13 cellular contexts compared by ENCODE assay signal in the genomic region with DNA sequence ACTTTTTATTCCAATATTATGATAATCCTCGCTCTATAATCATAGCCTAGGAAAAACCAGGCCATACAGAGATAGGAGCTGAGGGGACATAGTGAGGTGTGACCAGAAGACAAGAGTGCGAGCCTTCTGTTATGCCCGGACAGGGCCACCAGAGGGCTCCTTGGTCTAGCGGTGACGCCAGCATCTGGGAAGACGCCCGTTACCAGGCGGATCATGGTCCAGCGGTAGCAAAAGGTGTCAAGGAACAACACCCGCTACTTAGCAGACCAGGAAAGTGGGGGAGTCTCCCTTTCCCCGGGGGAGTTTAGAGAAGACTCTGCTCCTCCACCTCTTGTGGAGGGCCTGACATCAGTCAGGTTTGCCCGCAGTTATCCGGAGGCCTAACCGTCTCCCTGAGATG. TPM values are rescaled to one million over a fixed set of nuclear protein-coding genes. Genes with fewer than 3 reads are reported as not detected.
DNase-seq lines count a peak whose midpoint lies in the region; ATAC-seq and TF ChIP-seq lines count a peak whose summit lies in the region.
"Not testable (repeated sequence)": the region's sequence is repeated elsewhere in the genome, so short reads cannot be mapped to it uniquely, and the experiment has no call there.
"Had no signal": no experiment of that assay in that cellular context is flagged by ENCODE, and none has a peak within 500 bp of the region (broad histone marks: within the 10 kb centered on the region; RNA-seq: fewer than 3 reads in every experiment).

No MANE protein-coding gene starts in this region.

- not testable (repeated sequence) for H3K27me3 ChIP-seq in CD4-positive, alpha-beta T cell (ENCODE audit: control insufficient read depth, insufficient read depth, low read length); Panc1 (ENCODE audit: control insufficient read depth, insufficient read depth, low read length); esophagus muscularis mucosa; lower lobe of right lung (ENCODE audit: low read depth)

- H3K9me3 Mint-ChIP-seq in CD4-positive, alpha-beta T cell, result not testable (repeated sequence)

- H3K4me3 Mint-ChIP-seq in CD4-positive, alpha-beta T cell, result not testable (repeated sequence)

- TF ChIP-seq EP300 in esophagus muscularis mucosa (IDR thresholded peaks at IDR 0.05), result not testable (repeated sequence)

- TF ChIP-seq CTCF in CD4-positive, alpha-beta T cell (IDR thresholded peaks at IDR 0.05), result peak; percentile 13
- TF ChIP-seq CTCF in Panc1 (IDR thresholded peaks at IDR 0.05), result peak; percentile 34
- TF ChIP-seq CTCF in esophagus muscularis mucosa (IDR thresholded peaks at IDR 0.05), result peak; percentile 24 to 49 (median 36)
- peak; percentile 28 for TF ChIP-seq CTCF in lower lobe of right lung (IDR thresholded peaks at IDR 0.05)

- not testable (repeated sequence) for BruUV-seq in Panc1 (replicated peaks; lab: Mats Ljungman, UMichigan)

- intact Hi-C loops in CD4-positive, alpha-beta T cell (cut with DNase I, micrococcal nuclease); Panc1 (cut with micrococcal nuclease; ENCODE audit: unreplicated experiment); esophagus muscularis mucosa (cut with DNase I); lower lobe of right lung (cut with DNase I): not testable (repeated sequence)

- not testable (repeated sequence) for TF ChIP-seq POLR2A in esophagus muscularis mucosa (IDR thresholded peaks at IDR 0.05; ENCODE audit: low read depth)

- CTCF ChIA-PET in CD4-positive, alpha-beta T cell (lab: Charles Lee), result interaction anchor here (0.8 kb wide), 1 partner anchor 21 kb away, joined by 4 read pairs; no protein-coding TSS in a partner anchor
- CTCF ChIA-PET in Panc1 (lab: Charles Lee), result not testable (repeated sequence)

- in situ Hi-C loops in Panc1 (cut with HindIII; ENCODE audit: low pct_unique_long_range_greater_than_20kb, low sequenced_read_pairs), result not testable (repeated sequence)

- not testable (repeated sequence) for H3K9me3 ChIP-seq in CD4-positive, alpha-beta T cell (ENCODE audit: control insufficient read depth, low read length); Panc1 (ENCODE audit: control insufficient read depth, insufficient read depth, low read depth, low read length); esophagus muscularis mucosa; lower lobe of right lung

- H3K4me3 ChIP-seq in Panc1 (ENCODE audit: low read depth in 2 of 2, low read length in 2 of 2); esophagus muscularis mucosa; lower lobe of right lung: not testable (repeated sequence)

- not testable (repeated sequence) for ATAC-seq in CD4-positive, alpha-beta T cell (ENCODE audit: poor library complexity); Panc1; lower lobe of right lung

- H3K36me3 ChIP-seq in Panc1 (ENCODE audit: control insufficient read depth, insufficient read depth, low read length), result not testable (repeated sequence)
- H3K36me3 ChIP-seq in esophagus muscularis mucosa, result peaks cover 78 to 98% (median 96%) of the 10 kb centered on the region in 4 donors
- H3K36me3 ChIP-seq in lower lobe of right lung, result peaks cover 95% of the 10 kb centered on the region

- not testable (repeated sequence) for DNase-seq in CD4-positive, alpha-beta T cell; Panc1 (ENCODE audit: low read depth, low spot score); esophagus muscularis mucosa (ENCODE audit: extremely low spot score); lower lobe of right lung
- peak; percentile 20 for DNase-seq in activated naive CD4-positive, alpha-beta T cell treated with Interleukin-2 at 50 U/mL for 16 hours
- peak; percentile 50 for DNase-seq in stimulated activated CD8-positive, alpha-beta memory T cell treated with anti-CD3 and anti-CD28 coated beads, Interleukin-4, amount 100 ng/mL, for 48 hours

- 72% methylated on average over 7 of the region's 14 CpGs for WGBS in esophagus muscularis mucosa

- not testable (repeated sequence) for H3K4me1 ChIP-seq in Panc1 (ENCODE audit: control insufficient read depth, insufficient read depth, low read length); lower lobe of right lung
- H3K4me1 ChIP-seq in esophagus muscularis mucosa, result peaks cover 0 to 11% (median 6%) of the 10 kb centered on the region in 4 donors

- H3K27ac Mint-ChIP-seq in CD4-positive, alpha-beta T cell, result not testable (repeated sequence)

- not testable (repeated sequence) for H3K27ac ChIP-seq in CD4-positive, alpha-beta T cell (ENCODE audit: low read depth, low read length); Panc1 (ENCODE audit: low read length); esophagus muscularis mucosa (replicated peaks in 1 of 4); lower lobe of right lung

- POLR2A ChIA-PET in CD4-positive, alpha-beta T cell (lab: Charles Lee); Panc1 (lab: Charles Lee): not testable (repeated sequence)

- H3K27me3 Mint-ChIP-seq in CD4-positive, alpha-beta T cell, result not testable (repeated sequence)

- H3K4me1 Mint-ChIP-seq in CD4-positive, alpha-beta T cell (ENCODE audit: low read depth), result not testable (repeated sequence)

- H3K36me3 Mint-ChIP-seq in CD4-positive, alpha-beta T cell (ENCODE audit: low read depth), result peaks cover 56% of the 10 kb centered on the region

RNA-seq across cellular contexts. Expression of a gene that starts 11.7 kb away (rescaled TPM):
- 10 to 100 TPM; 47.3 to 47.4 TPM for total RNA-seq in CD4-positive, alpha-beta T cell
- total RNA-seq in Panc1 (2021; ENCODE audit: unreplicated experiment) (83.3 TPM), esophagus muscularis mucosa (10 to 100 TPM; 42.8 to 71.9 (median 62.8) TPM), lower lobe of right lung (42.7 TPM)
- 96.0 TPM for polyA plus RNA-seq in Panc1 (2012; ENCODE audit: insufficient read length)

RNA-seq across cellular contexts. Expression of a gene that starts 15.6 kb away (rescaled TPM):
- total RNA-seq in CD4-positive, alpha-beta T cell, result 1 to 10 TPM; 2.2 to 2.4 TPM
- total RNA-seq in Panc1 (2021; ENCODE audit: unreplicated experiment), result 12.4 TPM
- 15.2 TPM for polyA plus RNA-seq in Panc1 (2012; ENCODE audit: insufficient read length)
- 10 to 100 TPM in 1 of 4 donors, 1 to 10 TPM in 3; 4.3 to 10.6 (median 7.5) TPM for total RNA-seq in esophagus muscularis mucosa
- total RNA-seq in lower lobe of right lung, result 6.0 TPM

RNA-seq across cellular contexts. Expression of a gene that starts 22.4 kb away (rescaled TPM):
- 100 to 1,000 TPM; 194 to 201 TPM for total RNA-seq in CD4-positive, alpha-beta T cell
- total RNA-seq in Panc1 (2021; ENCODE audit: unreplicated experiment) (143 TPM), esophagus muscularis mucosa (100 to 1,000 TPM; 382 to 470 (median 431) TPM), lower lobe of right lung (154 TPM)
- polyA plus RNA-seq in Panc1 (2012; ENCODE audit: insufficient read length), result 154 TPM

RNA-seq across cellular contexts. Expression of a gene that starts 24.3 kb away (rescaled TPM):
- not detected for total RNA-seq in CD4-positive, alpha-beta T cell
- not detected for total RNA-seq in Panc1 (2021; ENCODE audit: unreplicated experiment)
- not detected for polyA plus RNA-seq in Panc1 (2012; ENCODE audit: insufficient read length)
- not detected for total RNA-seq in esophagus muscularis mucosa
- not detected for total RNA-seq in lower lobe of right lung
- total RNA-seq: bronchial epithelial cell, dermis microvascular lymphatic vessel endothelial cell, esophagus mucosa, H7, mammary epithelial cell, prostate gland had no signal
- polyA plus RNA-seq: A549, mammary epithelial cell had no signal

RNA-seq across cellular contexts. Expression of a gene that starts 25.2 kb away (rescaled TPM):
- total RNA-seq in CD4-positive, alpha-beta T cell, result 10 to 100 TPM; 13.9 to 14.5 TPM
- total RNA-seq in Panc1 (2021; ENCODE audit: unreplicated experiment) (69.9 TPM), esophagus muscularis mucosa (10 to 100 TPM; 46.9 to 63.5 (median 51.3) TPM), lower lobe of right lung (57.5 TPM)
- 97.4 TPM for polyA plus RNA-seq in Panc1 (2012; ENCODE audit: insufficient read length)
